ENCODE assay signal across 9 cellular contexts in genomic region chr21:39867198-39867650, GRCh38. TPM values are rescaled to one million over a fixed set of nuclear protein-coding genes. Genes with fewer than 3 reads are reported as not detected.
DNase-seq lines count a peak whose midpoint lies in the region; ATAC-seq and TF ChIP-seq lines count a peak whose summit lies in the region.
"Had no signal": no experiment of that assay in that cellular context is flagged by ENCODE, and none has a peak within 500 bp of the region (broad histone marks: within the 10 kb centered on the region; RNA-seq: fewer than 3 reads in every experiment).

Gene PCP4 (plus strand): TSS chr21:39867438. CDS start chr21:39867502, 64 bp downstream.

- H3K4me1 Mint-ChIP-seq in T-helper 2 cell treated with Interferon-gamma antibody and Interleukin-4, amounts not matched to agents 5 μg/mL and 100 μg/mL, for 36 hours (ENCODE audit: low read depth): no peaks in the 10 kb centered on the region

- TF ChIP-seq POLR2A in NB4 (IDR thresholded peaks at IDR 0.05; ENCODE audit: extremely low read depth, insufficient read length): no peak

- no peaks in the 10 kb centered on the region for H3K9me3 ChIP-seq in tibial artery

- intact Hi-C loops in tibial artery (cut with DNase I; ENCODE audit: low total_unique reads): loop anchor here (2.0 kb wide), 2 partner anchors 78 to 254 kb away; no protein-coding TSS in a partner anchor

- H3K36me3 ChIP-seq in tibial artery: no peaks in the 10 kb centered on the region

- no peak within 1 kb of the TSS for H3K4me3 Mint-ChIP-seq in T-helper 2 cell treated with Interferon-gamma antibody and Interleukin-4, amounts not matched to agents 5 μg/mL and 100 μg/mL, for 36 hours
- H3K4me3 Mint-ChIP-seq: activated naive CD8-positive, alpha-beta T cell had no signal

- no peaks in the 10 kb centered on the region for H3K27me3 ChIP-seq in tibial artery

- H3K27ac Mint-ChIP-seq in T-helper 2 cell treated with Interferon-gamma antibody and Interleukin-4, amounts not matched to agents 5 μg/mL and 100 μg/mL, for 36 hours: no peak within 1 kb of the TSS
- H3K27ac Mint-ChIP-seq: activated naive CD8-positive, alpha-beta T cell had no signal

- peaks cover 0 to 9% (median 0%) of the 10 kb centered on the region in 4 donors for H3K4me1 ChIP-seq in tibial artery

- peaks cover 2% of the 10 kb centered on the region for H3K27me3 Mint-ChIP-seq in T-helper 2 cell treated with Interferon-gamma antibody and Interleukin-4, amounts not matched to agents 5 μg/mL and 100 μg/mL, for 36 hours (ENCODE audit: low read depth)

- H3K27ac ChIP-seq in tibial artery: no peak within 1 kb of the TSS

- no peak within 1 kb of the TSS for H3K4me3 ChIP-seq in NB4 (ENCODE audit: low read depth, low read length)
- H3K4me3 ChIP-seq in epithelial cell of proximal tubule (ENCODE audit: low read depth, low read length): no peak within 1 kb of the TSS
- no peak within 1 kb of the TSS for H3K4me3 ChIP-seq in tibial artery

- ATAC-seq in GM21786 (IDR thresholded peaks at IDR 0.05; ENCODE audit: unreplicated experiment): no peak

- TF ChIP-seq CTCF in NB4 (IDR thresholded peaks at IDR 0.05; ENCODE audit: low read depth, low read length): peak; percentile 88
- peak; percentile 93 for TF ChIP-seq CTCF in epithelial cell of proximal tubule (conservative IDR thresholded peaks at IDR 0.05; ENCODE audit: low read depth, low read length)
- TF ChIP-seq CTCF in tibial artery (IDR thresholded peaks at IDR 0.05): peak; percentile 76 to 82

- no peaks in the 10 kb centered on the region for H3K36me3 Mint-ChIP-seq in T-helper 2 cell treated with Interferon-gamma antibody and Interleukin-4, amounts not matched to agents 5 μg/mL and 100 μg/mL, for 36 hours (ENCODE audit: low read depth)
- H3K36me3 Mint-ChIP-seq: activated naive CD8-positive, alpha-beta T cell had no signal

- DNase-seq in activated CD4-positive, CD25-positive, alpha-beta regulatory T cell treated with anti-CD3 and anti-CD28 coated beads, Interleukin-2, amount 50 U/mL, for 72 hours: peak; percentile 45
- no peak for DNase-seq in activated CD4-positive, CD25-positive, alpha-beta regulatory T cell (lab: John Stamatoyannopoulos, UW)
- DNase-seq in NB4 (ENCODE audit: low read depth) (peak; percentile 47), epithelial cell of proximal tubule (ENCODE audit: low read depth) (no peak), myocyte (ENCODE audit: low read depth) (peak; percentile 1), tibial artery (peak in 1 of 2 donors; percentile 69)
- peak; percentile 9 for DNase-seq in T-helper 2 cell treated with Interferon-gamma antibody and Interleukin-4, amounts not matched to agents 5 μg/mL and 100 μg/mL, for 36 hours (ENCODE audit: low spot score)

- no peaks in the 10 kb centered on the region for H3K9me3 Mint-ChIP-seq in T-helper 2 cell treated with Interferon-gamma antibody and Interleukin-4, amounts not matched to agents 5 μg/mL and 100 μg/mL, for 36 hours

RNA-seq across cellular contexts. Expression of gene PCP4, which starts in this region (rescaled TPM):
- not detected in 2 replicates for total RNA-seq in epithelial cell of proximal tubule
- not detected in 2 replicates for total RNA-seq in myocyte
- 0.13 TPM for polyA plus RNA-seq in myocyte (2012)

Comparison
In these comparisons a context has a peak if more than half of its experiments do, and no peak if none do; other contexts are left out.
1. DNase-seq: peak in activated CD4-positive, CD25-positive, alpha-beta regulatory T cell treated with anti-CD3 and anti-CD28 coated beads, Interleukin-2, amount 50 U/mL, for 72 hours (single experiment), NB4 (single experiment) and T-helper 2 cell treated with Interferon-gamma antibody and Interleukin-4, amounts not matched to agents 5 μg/mL and 100 μg/mL, for 36 hours (single experiment); none in activated CD4-positive, CD25-positive, alpha-beta regulatory T cell (0 of 4) and epithelial cell of proximal tubule (single experiment).
2. Peak in DNase-seq in myocyte; RNA of the gene not detected or under 1 TPM.
3. Peak in every context shown above with its lines, with median percentiles within 50 percentile points of each other: CTCF ChIP-seq.